Comparison of ENCODE assay signal across 24 cellular contexts in the genomic region with DNA sequence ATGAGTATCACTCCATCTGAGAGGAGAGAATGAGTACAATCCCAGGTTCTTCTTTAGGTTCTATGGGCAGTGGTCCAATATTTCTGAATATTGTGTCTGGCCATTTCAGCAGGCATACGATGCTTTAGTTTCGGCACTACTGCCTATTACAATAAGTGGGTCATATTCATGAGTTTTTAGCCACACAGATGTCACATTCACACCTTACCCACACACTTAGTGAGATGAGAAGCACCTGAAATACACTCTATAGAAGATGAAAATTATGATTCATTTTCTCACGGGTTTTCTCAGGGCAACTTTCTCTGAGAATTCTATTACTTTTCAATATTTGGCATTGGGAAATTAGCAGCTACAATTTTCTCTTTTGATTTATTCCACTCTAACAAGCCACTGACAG.
"Had no signal": no experiment of that assay in that cellular context is flagged by ENCODE, and none has a peak within 500 bp of the region (broad histone marks: within the 10 kb centered on the region; RNA-seq: fewer than 3 reads in every experiment).

No MANE protein-coding gene starts in this region.

- H3K9me3 ChIP-seq: heart left ventricle, pancreas, prostate gland, right lobe of liver, spleen, suprapubic skin, thyroid gland had no signal

- H3K9me3 Mint-ChIP-seq: nephron had no signal

- H3K27me3 ChIP-seq: heart left ventricle, pancreas, right lobe of liver, spleen, suprapubic skin, thyroid gland had no signal

- H3K27ac ChIP-seq: dorsolateral prefrontal cortex, heart left ventricle, pancreas, prostate gland, right lobe of liver, spleen, suprapubic skin, thyroid gland had no signal

- H3K4me3 ChIP-seq: dorsolateral prefrontal cortex, heart left ventricle, pancreas, prostate gland, right lobe of liver, spleen, suprapubic skin, thyroid gland had no signal

- DNase-seq: cortex of kidney; dorsolateral prefrontal cortex; effector CD8-positive, alpha-beta T cell; heart left ventricle; hippocampal formation; left colon; left ventricle myocardium superior; mesendoderm; naive B cell; occipital lobe; pancreas; retina; right lobe of liver; spleen; stimulated activated CD4-positive, alpha-beta T cell treated with anti-CD3 and anti-CD28 coated beads, Interleukin-15, amount 100 ng/mL, for 24 hours; stimulated activated CD4-positive, alpha-beta T cell treated with anti-CD3 and anti-CD28 coated beads, Interleukin-1b, Interleukin-23, amount 100 ng/mL, for 48 hours; stimulated activated CD4-positive, alpha-beta T cell treated with anti-CD3 and anti-CD28 coated beads, Interleukin-4, amount 100 ng/mL, for 24 hours; stimulated activated naive B cell treated with anti-CD40 and anti-IgM and Interleukin-4, amounts not matched to agents 10 μg/mL and 1 μg/mL and 100 μg/mL, for 72 hours; thyroid gland had no signal

- H3K27ac Mint-ChIP-seq: nephron; stimulated activated naive B cell treated with anti-CD40 and anti-IgM and Interleukin-4, amounts not matched to agents 10 μg/mL and 1 μg/mL and 100 μg/mL, for 72 hours; type B pancreatic cell had no signal

- H3K27me3 Mint-ChIP-seq: naive B cell; stimulated activated naive B cell treated with anti-CD40 and anti-IgM and Interleukin-4, amounts not matched to agents 10 μg/mL and 1 μg/mL and 100 μg/mL, for 72 hours; type B pancreatic cell had no signal

- H3K4me1 ChIP-seq: prostate gland, right lobe of liver, suprapubic skin, thyroid gland had no signal

- ATAC-seq: esophagus mucosa; heart left ventricle; left ventricle myocardium superior; pancreas; right lobe of liver; stimulated activated naive B cell treated with anti-CD40 and anti-IgM and Interleukin-4, amounts not matched to agents 10 μg/mL and 1 μg/mL and 100 μg/mL, for 72 hours had no signal

- H3K4me3 Mint-ChIP-seq: naive B cell; nephron; stimulated activated naive B cell treated with anti-CD40 and anti-IgM and Interleukin-4, amounts not matched to agents 10 μg/mL and 1 μg/mL and 100 μg/mL, for 72 hours; type B pancreatic cell had no signal

- H3K36me3 ChIP-seq: heart left ventricle, pancreas, prostate gland, right lobe of liver, spleen, suprapubic skin, thyroid gland had no signal

- H3K36me3 Mint-ChIP-seq: naive B cell; stimulated activated naive B cell treated with anti-CD40 and anti-IgM and Interleukin-4, amounts not matched to agents 10 μg/mL and 1 μg/mL and 100 μg/mL, for 72 hours; type B pancreatic cell had no signal
